1 cellular context compared by ENCODE assay signal in the genomic region with DNA sequence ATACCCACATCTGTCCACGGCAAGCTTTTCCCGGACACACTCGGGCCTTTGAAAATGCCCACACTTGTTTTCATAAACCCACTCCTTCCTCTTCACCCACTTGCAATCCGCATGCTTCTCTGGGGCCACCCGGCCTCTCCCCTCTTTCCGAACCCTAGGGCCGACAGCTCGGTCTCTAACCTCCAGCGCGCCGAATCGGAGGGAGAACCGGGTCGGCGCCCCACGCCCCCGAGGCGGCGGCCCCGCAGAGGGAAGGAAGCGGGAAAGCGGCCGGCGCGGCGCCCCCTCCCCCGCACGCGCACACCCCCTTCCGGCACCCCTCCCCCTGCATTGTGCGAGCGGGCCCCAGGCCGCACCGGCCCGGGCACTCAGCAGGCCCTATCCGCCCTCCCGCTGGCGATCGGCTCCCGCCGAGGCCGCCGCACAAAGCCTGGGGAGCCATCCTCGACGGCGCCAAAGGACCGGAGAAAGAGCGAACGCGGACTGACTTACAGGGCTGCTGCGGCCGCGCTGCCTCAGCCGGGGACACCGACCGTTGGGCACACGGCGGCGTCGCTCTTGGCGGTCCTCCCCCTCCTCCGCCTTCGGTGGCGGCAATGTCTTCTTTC.
TF ChIP-seq lines count a peak whose summit lies in the region.

No MANE protein-coding gene starts in this region.

TF ChIP-seq in HEK293, 187 proteins besides CTCF, POLR2A, EP300 and RAD21 (continued from another document):
- no peak for TF ChIP-seq HIC1 (tag by site-specific recombination; IDR thresholded peaks at IDR 0.05)
- TF ChIP-seq, protein P1, sequence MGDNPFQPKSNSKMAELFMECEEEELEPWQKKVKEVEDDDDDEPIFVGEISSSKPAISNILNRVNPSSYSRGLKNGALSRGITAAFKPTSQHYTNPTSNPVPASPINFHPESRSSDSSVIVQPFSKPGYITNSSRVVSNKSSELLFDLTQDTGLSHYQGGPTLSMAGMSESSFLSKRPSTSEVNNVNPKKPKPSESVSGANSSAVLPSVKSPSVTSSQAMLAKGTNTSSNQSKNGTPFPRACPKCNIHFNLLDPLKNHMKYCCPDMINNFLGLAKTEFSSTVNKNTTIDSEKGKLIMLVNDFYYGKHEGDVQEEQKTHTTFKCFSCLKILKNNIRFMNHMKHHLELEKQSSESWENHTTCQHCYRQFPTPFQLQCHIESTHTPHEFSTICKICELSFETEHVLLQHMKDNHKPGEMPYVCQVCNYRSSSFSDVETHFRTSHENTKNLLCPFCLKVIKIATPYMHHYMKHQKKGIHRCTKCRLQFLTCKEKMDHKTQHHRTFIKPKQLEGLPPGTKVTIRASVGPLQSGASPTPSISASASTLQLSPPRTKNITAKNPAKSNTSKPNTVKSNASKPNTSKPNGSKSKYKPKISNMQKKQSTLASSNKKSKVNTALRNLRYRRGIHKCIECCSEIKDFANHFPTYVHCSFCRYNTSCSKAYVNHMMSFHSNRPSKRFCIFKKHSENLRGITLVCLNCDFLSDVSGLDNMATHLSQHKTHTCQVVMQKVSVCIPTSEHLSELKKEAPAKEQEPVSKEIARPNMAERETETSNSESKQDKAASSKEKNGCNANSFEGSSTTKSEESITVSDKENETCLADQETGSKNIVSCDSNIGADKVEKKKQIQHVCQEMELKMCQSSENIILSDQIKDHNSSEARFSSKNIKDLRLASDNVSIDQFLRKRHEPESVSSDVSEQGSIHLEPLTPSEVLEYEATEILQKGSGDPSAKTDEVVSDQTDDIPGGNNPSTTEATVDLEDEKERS (tag by site-specific recombination; IDR thresholded peaks at IDR 0.05), result no peak
- TF ChIP-seq, protein P2, sequence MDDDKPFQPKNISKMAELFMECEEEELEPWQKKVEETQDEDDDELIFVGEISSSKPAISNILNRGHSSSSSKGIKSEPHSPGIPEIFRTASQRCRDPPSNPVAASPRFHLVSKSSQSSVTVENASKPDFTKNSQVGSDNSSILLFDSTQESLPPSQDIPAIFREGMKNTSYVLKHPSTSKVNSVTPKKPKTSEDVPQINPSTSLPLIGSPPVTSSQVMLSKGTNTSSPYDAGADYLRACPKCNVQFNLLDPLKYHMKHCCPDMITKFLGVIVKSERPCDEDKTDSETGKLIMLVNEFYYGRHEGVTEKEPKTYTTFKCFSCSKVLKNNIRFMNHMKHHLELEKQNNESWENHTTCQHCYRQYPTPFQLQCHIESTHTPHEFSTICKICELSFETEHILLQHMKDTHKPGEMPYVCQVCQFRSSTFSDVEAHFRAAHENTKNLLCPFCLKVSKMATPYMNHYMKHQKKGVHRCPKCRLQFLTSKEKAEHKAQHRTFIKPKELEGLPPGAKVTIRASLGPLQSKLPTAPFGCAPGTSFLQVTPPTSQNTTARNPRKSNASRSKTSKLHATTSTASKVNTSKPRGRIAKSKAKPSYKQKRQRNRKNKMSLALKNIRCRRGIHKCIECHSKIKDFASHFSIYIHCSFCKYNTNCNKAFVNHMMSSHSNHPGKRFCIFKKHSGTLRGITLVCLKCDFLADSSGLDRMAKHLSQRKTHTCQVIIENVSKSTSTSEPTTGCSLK (tag by site-specific recombination; IDR thresholded peaks at IDR 0.05), result no peak
- TF ChIP-seq ZNF610 (tag by site-specific recombination; IDR thresholded peaks at IDR 0.05; ENCODE audit: borderline replicate concordance), result peak; percentile 48; the same call in 1 of the 2 replicates
- TF ChIP-seq ZNF140 (tag by site-specific recombination; IDR thresholded peaks at IDR 0.05), result no peak
- 0 out of 2 replicates have a peak, but pooled peaks have one; percentile 21 for TF ChIP-seq GLI4 (tag by site-specific recombination; IDR thresholded peaks at IDR 0.05)
- TF ChIP-seq, protein P3, sequence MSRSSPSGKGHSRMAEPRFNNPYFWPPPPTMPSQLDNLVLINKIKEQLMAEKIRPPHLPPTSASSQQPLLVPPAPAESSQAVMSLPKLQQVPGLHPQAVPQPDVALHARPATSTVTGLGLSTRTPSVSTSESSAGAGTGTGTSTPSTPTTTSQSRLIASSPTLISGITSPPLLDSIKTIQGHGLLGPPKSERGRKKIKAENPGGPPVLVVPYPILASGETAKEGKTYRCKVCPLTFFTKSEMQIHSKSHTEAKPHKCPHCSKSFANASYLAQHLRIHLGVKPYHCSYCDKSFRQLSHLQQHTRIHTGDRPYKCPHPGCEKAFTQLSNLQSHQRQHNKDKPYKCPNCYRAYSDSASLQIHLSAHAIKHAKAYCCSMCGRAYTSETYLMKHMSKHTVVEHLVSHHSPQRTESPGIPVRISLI (tag by site-specific recombination; IDR thresholded peaks at IDR 0.05), result no peak
- TF ChIP-seq ZNF621 (tag by site-specific recombination; IDR thresholded peaks at IDR 0.05), result no peak
- no peak for TF ChIP-seq RBAK (tag by site-specific recombination; IDR thresholded peaks at IDR 0.05)
